8 cellular contexts compared by ENCODE assay signal in genomic region chr5:146446861-146447733, GRCh38. TPM values are rescaled to one million over a fixed set of nuclear protein-coding genes. Genes with fewer than 3 reads are reported as not detected.
DNase-seq lines count a peak whose midpoint lies in the region; ATAC-seq and TF ChIP-seq lines count a peak whose summit lies in the region.

Gene TCERG1, plus strand, starts transcription at chr5:146447333. Its CDS starts 17 bp downstream, at chr5:146447350.

- no peaks in the 10 kb centered on the region for H3K36me3 ChIP-seq in IMR-90 (ENCODE audit: control insufficient read depth, insufficient read depth, low read length)

- POLR2A ChIA-PET in IMR-90 (lab: Charles Lee; ENCODE audit: unreplicated experiment): no interaction called here

- H3K4me3 ChIP-seq in IMR-90 (ENCODE audit: insufficient read depth, low read depth, low read length): peak within 1 kb of the TSS; percentile 79

- H4K20me1 ChIP-seq in IMR-90 (ENCODE audit: insufficient read depth, low read length): peaks cover 15% of the 10 kb centered on the region

- H4K8ac ChIP-seq in IMR-90 (ENCODE audit: low read depth in 2 of 2, low read length in 2 of 2): peak within 1 kb of the TSS; percentile 82 to 94

- H2AK5ac ChIP-seq in IMR-90 (ENCODE audit: low read depth, low read length): peak within 1 kb of the TSS; percentile 89

- H4K5ac ChIP-seq in IMR-90 (ENCODE audit: low read depth, low read length): peak within 1 kb of the TSS; percentile 58

- intact Hi-C loops in IMR-90 (cut with micrococcal nuclease): no loop called here

- H3K4me1 ChIP-seq in IMR-90 (ENCODE audit: control insufficient read depth, insufficient read depth, low read length): no peaks in the 10 kb centered on the region

- H2BK20ac ChIP-seq in IMR-90 (ENCODE audit: low read depth, low read length): no peak within 1 kb of the TSS

- H3K79me1 ChIP-seq in IMR-90 (ENCODE audit: low read depth in 1 of 2, low read length in 2 of 2): peaks cover 0 to 6% of the 10 kb centered on the region in 2 experiments; a peak in 2 of 4 replicates

- H3K18ac ChIP-seq in IMR-90 (ENCODE audit: low read depth, low read length): peak within 1 kb of the TSS; percentile 26; the same call in 1 of the 2 replicates

- H3K4me2 ChIP-seq in IMR-90 (ENCODE audit: low read depth, low read length): peak within 1 kb of the TSS; percentile 99

- peak within 1 kb of the TSS; percentile 94 for H3K4ac ChIP-seq in IMR-90 (ENCODE audit: low read depth, low read length)

- peak; percentile 96 for ATAC-seq in GM21526 (IDR thresholded peaks at IDR 0.05; ENCODE audit: low FRiP score, unreplicated experiment)
- peak; percentile 95 for ATAC-seq in IMR-90 (ENCODE audit: low read depth)

- H2AFZ ChIP-seq in IMR-90 (replicated peaks; ENCODE audit: low read length, poor library complexity): peak within 1 kb of the TSS; percentile 99

- dilution Hi-C loops in IMR-90 (cut with HindIII; ENCODE audit: low sequenced_read_pairs, unreplicated experiment): no loop called here

- peak within 1 kb of the TSS; percentile 85 for H2BK5ac ChIP-seq in IMR-90 (ENCODE audit: low read depth, low read length, poor library complexity, severe bottlenecking)

- H3K9me3 ChIP-seq in IMR-90 (ENCODE audit: control insufficient read depth, insufficient read depth, low read length): no peaks in the 10 kb centered on the region

- 6% methylated on average over 14 of the region's 68 CpGs; no CpG with 5 or more reads in 1 of the 2 experiments for WGBS in IMR-90 (ENCODE audit: extremely low coverage in 2 of 2, insufficient read length in 1 of 2), 2 experiments

- no peak within 1 kb of the TSS for H2BK15ac ChIP-seq in IMR-90 (ENCODE audit: low read depth, low read length)

- peak within 1 kb of the TSS; percentile 97 for H3K56ac ChIP-seq in IMR-90 (ENCODE audit: extremely low read depth, insufficient read depth, low read length)

- DNase-seq in DMS 273 treated with DMSO at 0.1 percent for 48 hours (lab: John Stamatoyannopoulos, UW) (peak; percentile 99), IMR-90 (peak; percentile 100), OCI-M1 (lab: John Stamatoyannopoulos, UW) (peak; percentile 99), activated T-cell treated with anti-CD3 and anti-CD28 coated beads for 4 hours (peak; percentile 95), epithelial cell of prostate (ENCODE audit: low read depth, low spot score) (peak; percentile 99), mucosa of gallbladder (ENCODE audit: low spot score) (peak; percentile 100)
- DNase-seq in stimulated activated CD8-positive, alpha-beta memory T cell treated with anti-CD3 and anti-CD28 coated beads, Interleukin-4, amount 100 ng/mL, for 48 hours: peak; percentile 97

- TF ChIP-seq CTCF in IMR-90 (conservative IDR thresholded peaks at IDR 0.05; ENCODE audit: low read depth, low read length): peak; percentile 94

- peak within 1 kb of the TSS; percentile 91 for H3K27ac ChIP-seq in IMR-90 (ENCODE audit: insufficient read depth, low read length)
- H3K27ac ChIP-seq in epithelial cell of prostate: peak within 1 kb of the TSS; percentile 90

- TF ChIP-seq POLR2A in IMR-90 (IDR thresholded peaks at IDR 0.05; ENCODE audit: low read depth, low read length): peak; percentile 82

- TF ChIP-seq RAD21 in IMR-90 (IDR thresholded peaks at IDR 0.05; ENCODE audit: low read length): no peak

- peak within 1 kb of the TSS; percentile 94 for H3K14ac ChIP-seq in IMR-90 (replicated peaks; ENCODE audit: low read depth, low read length)

- CTCF ChIA-PET in IMR-90 (lab: Yijun Ruan, JAX): interaction anchor here (0.7 to 1.7 kb wide), 4 partner anchors 10 to 29 kb away, joined by 4 to 8 read pairs (median 6); no protein-coding TSS in a partner anchor

- H3K9ac ChIP-seq in IMR-90 (ENCODE audit: low read depth, low read length): peak within 1 kb of the TSS; percentile 94

- H3K9me1 ChIP-seq in IMR-90 (ENCODE audit: insufficient read depth, low read length): peaks cover 6% of the 10 kb centered on the region; the same call in 1 of the 2 replicates

- no peaks in the 10 kb centered on the region for H3K27me3 ChIP-seq in IMR-90 (ENCODE audit: control insufficient read depth, insufficient read depth, low read length)

- no TSS peak for BruUV-seq in IMR-90 (replicated peaks; lab: Mats Ljungman, UMichigan)

- 0 out of 2 replicates have a peak within 1 kb of the TSS, but pooled peaks have one; percentile 53 for H2BK120ac ChIP-seq in IMR-90 (ENCODE audit: low read depth, low read length)

- H3K23ac ChIP-seq in IMR-90 (ENCODE audit: low read depth, low read length): peak within 1 kb of the TSS; percentile 91

- in situ Hi-C loops in IMR-90 (cut with MboI; ENCODE audit: low sequenced_read_pairs): loop anchor here (25.0 kb wide), 1 partner anchor 310 kb away; no protein-coding TSS in a partner anchor

- peak within 1 kb of the TSS; percentile 86 for H4K91ac ChIP-seq in IMR-90 (ENCODE audit: insufficient read depth, low read depth, low read length)

- peak within 1 kb of the TSS; percentile 92 for H2AK9ac ChIP-seq in IMR-90 (replicated peaks; ENCODE audit: low read depth, low read length, poor library complexity)

TF ChIP-seq in IMR-90, 13 proteins besides CTCF, POLR2A, EP300 and RAD21:
- peak; percentile 89 for TF ChIP-seq USF2 (IDR thresholded peaks at IDR 0.05; ENCODE audit: low read depth, low read length)
- TF ChIP-seq RCOR1 (IDR thresholded peaks at IDR 0.05; ENCODE audit: insufficient replicate concordance, low read length): no peak
- TF ChIP-seq CHD1 (IDR thresholded peaks at IDR 0.05; ENCODE audit: low read depth, low read length): no peak
- TF ChIP-seq FOS (IDR thresholded peaks at IDR 0.05; ENCODE audit: low read depth, low read length): peak; percentile 76; the same call in 1 of the 2 replicates
- TF ChIP-seq ELK1 (IDR thresholded peaks at IDR 0.05; ENCODE audit: borderline replicate concordance, low read depth, low read length): no peak
- no peak for TF ChIP-seq SMC3 (IDR thresholded peaks at IDR 0.05; ENCODE audit: low read depth, low read length)
- peak; percentile 57; the same call in 1 of the 2 replicates for TF ChIP-seq MAZ (IDR thresholded peaks at IDR 0.05; ENCODE audit: borderline replicate concordance, low read depth, low read length)
- TF ChIP-seq CEBPB (IDR thresholded peaks at IDR 0.05; ENCODE audit: low read depth, low read length): peak; percentile 51; the same call in 1 of the 2 replicates
- TF ChIP-seq MXI1 (IDR thresholded peaks at IDR 0.05; ENCODE audit: borderline replicate concordance, low read depth, low read length): peak; percentile 76; the same call in 1 of the 2 replicates
- no peak for TF ChIP-seq RFX5 (IDR thresholded peaks at IDR 0.05; ENCODE audit: low read depth, low read length)
- TF ChIP-seq MAFK (IDR thresholded peaks at IDR 0.05; ENCODE audit: low read depth, low read length): 0 out of 2 replicates have a peak, but pooled peaks have one; percentile 5
- TF ChIP-seq BHLHE40 (IDR thresholded peaks at IDR 0.05; ENCODE audit: low read depth, low read length): no peak
- TF ChIP-seq NFE2L2 (IDR thresholded peaks at IDR 0.05; ENCODE audit: low read depth, low read length): no peak

RNA-seq across cellular contexts. Expression of gene TCERG1, which starts in this region (rescaled TPM):
- total RNA-seq in IMR-90 (2012; rRNA removed) (21.9 and 32.2 TPM in 2 replicates), mucosa of gallbladder (35.5 TPM)
- 44.7 and 49.0 TPM in 2 replicates for polyA plus RNA-seq in IMR-90 (2012; rRNA removed)
- 14.3 and 26.6 TPM in 2 replicates for polyA plus RNA-seq in IMR-90 (2012; cell fraction: cytosol; rRNA removed)
- polyA plus RNA-seq in IMR-90 (2012; cell fraction: nucleus; rRNA removed; ENCODE audit: low replicate concordance): 90.7 and 162 TPM in 2 replicates

Comparison
In these comparisons a context has a peak if more than half of its experiments do, and no peak if none do; other contexts are left out.
1. Peak in every context shown above with its lines: DNase-seq, ATAC-seq, H3K4me3 ChIP-seq and H3K27ac ChIP-seq.